Comparison of ENCODE assay signal across 8 cellular contexts in genomic region chr19:35545001-35545854, GRCh38. TPM values are rescaled to one million over a fixed set of nuclear protein-coding genes. Genes with fewer than 3 reads are reported as not detected.
DNase-seq lines count a peak whose midpoint lies in the region; ATAC-seq and TF ChIP-seq lines count a peak whose summit lies in the region.

Gene TMEM147, plus strand, starts transcription at chr19:35545626. Its CDS starts 114 bp downstream, at chr19:35545740.

- no peak for TF ChIP-seq CTCF in CD4-positive, alpha-beta T cell (IDR thresholded peaks at IDR 0.05)
- TF ChIP-seq CTCF in endodermal cell (conservative IDR thresholded peaks at IDR 0.05): no peak

- POLR2A ChIA-PET in CD4-positive, alpha-beta T cell (lab: Charles Lee): interaction anchor here (0.6 kb wide), 1 partner anchor 197 kb away, joined by 3 read pairs; the partner anchor contains the start of gene IGFLR1

- no peaks in the 10 kb centered on the region for H3K9me3 Mint-ChIP-seq in CD4-positive, alpha-beta T cell
- no peaks in the 10 kb centered on the region for H3K9me3 Mint-ChIP-seq in activated CD8-positive, alpha-beta memory T cell treated with anti-CD3 and anti-CD28 coated beads, Interleukin-2, amount 10 ng/mL, durations not matched to agents 7 days and 5 days (ENCODE audit: low read depth)
- H3K9me3 Mint-ChIP-seq in endodermal cell: no peaks in the 10 kb centered on the region

- DNase-seq in CD4-positive, alpha-beta T cell: peak; percentile 45 to 81 (median 64)
- DNase-seq in HT-29 (ENCODE audit: low spot score) (peak; percentile 99), NOMO-1 treated with dmso at 0.1 percent for 144 hours (lab: John Stamatoyannopoulos, UW; ENCODE audit: unreplicated experiment) (peak; percentile 73), endodermal cell (peak; percentile 96)
- peak; percentile 90 for DNase-seq in activated CD8-positive, alpha-beta memory T cell treated with anti-CD3 and anti-CD28 coated beads, Interleukin-2, amount 10 ng/mL, durations not matched to agents 7 days and 5 days
- peak; percentile 72 for DNase-seq in stimulated activated CD8-positive, alpha-beta memory T cell treated with anti-CD3 and anti-CD28 coated beads, Interleukin-15, amount 100 ng/mL, for 24 hours (ENCODE audit: low read depth)

- CTCF ChIA-PET in CD4-positive, alpha-beta T cell (lab: Charles Lee): interaction anchor here (0.6 kb wide), 1 partner anchor 40 kb away, joined by 3 read pairs; no protein-coding TSS in a partner anchor
- CTCF ChIA-PET in activated CD8-positive, alpha-beta memory T cell treated with anti-CD3 and anti-CD28 coated beads, Interleukin-2, amount 10 ng/mL, durations not matched to agents 7 days and 5 days (lab: Charles Lee): interaction anchor here (1.0 to 1.6 kb wide), 2 partner anchors 35 to 275 kb away, joined by 3 to 8 read pairs; no protein-coding TSS in a partner anchor

- intact Hi-C loops in CD4-positive, alpha-beta T cell (cut with DNase I, micrococcal nuclease): loop anchor here (1.0 to 5.0 kb wide), 4 partner anchors 47 to 102 kb away; partner anchors contain the start of genes COX6B1 (in 1 of the 2) and RBM42 (in 1 of the 2)

- peak; percentile 85 for ATAC-seq in CD4-positive, alpha-beta T cell (ENCODE audit: poor library complexity)
- ATAC-seq in GM19452 (IDR thresholded peaks at IDR 0.05; ENCODE audit: unreplicated experiment): peak; percentile 85
- ATAC-seq in activated CD8-positive, alpha-beta memory T cell treated with anti-CD3 and anti-CD28 coated beads, Interleukin-2, amount 10 ng/mL, durations not matched to agents 7 days and 5 days: peak; percentile 90

- peaks cover 14% of the 10 kb centered on the region for H3K36me3 Mint-ChIP-seq in CD4-positive, alpha-beta T cell (ENCODE audit: low read depth)
- H3K36me3 Mint-ChIP-seq in activated CD8-positive, alpha-beta memory T cell treated with anti-CD3 and anti-CD28 coated beads, Interleukin-2, amount 10 ng/mL, durations not matched to agents 7 days and 5 days: peaks cover 3% of the 10 kb centered on the region
- peaks cover 45% of the 10 kb centered on the region for H3K36me3 Mint-ChIP-seq in endodermal cell (ENCODE audit: low read depth)

- peak within 1 kb of the TSS; percentile 64 for H3K27ac ChIP-seq in CD4-positive, alpha-beta T cell (ENCODE audit: low read depth, low read length)
- H3K27ac ChIP-seq in endodermal cell (ENCODE audit: low read depth, low read length) (peak within 1 kb of the TSS; percentile 24), mesodermal cell (ENCODE audit: low read depth, low read length, severe bottlenecking) (peak within 1 kb of the TSS; percentile 50)

- H3K4me3 Mint-ChIP-seq in CD4-positive, alpha-beta T cell: peak within 1 kb of the TSS; percentile 94
- peak within 1 kb of the TSS; percentile 84 for H3K4me3 Mint-ChIP-seq in activated CD8-positive, alpha-beta memory T cell treated with anti-CD3 and anti-CD28 coated beads, Interleukin-2, amount 10 ng/mL, durations not matched to agents 7 days and 5 days
- H3K4me3 Mint-ChIP-seq in endodermal cell: peak within 1 kb of the TSS; percentile 84

- H3K27me3 ChIP-seq in CD4-positive, alpha-beta T cell (ENCODE audit: control insufficient read depth, insufficient read depth, low read length): no peaks in the 10 kb centered on the region
- H3K27me3 ChIP-seq in endodermal cell (ENCODE audit: control insufficient read depth, insufficient read depth, low read length, poor library complexity, severe bottlenecking): no peaks in the 10 kb centered on the region

- H3K4me1 ChIP-seq in endodermal cell (ENCODE audit: control insufficient read depth, insufficient read depth, low read length): peaks cover 10% of the 10 kb centered on the region
- peaks cover 7% of the 10 kb centered on the region for H3K4me1 ChIP-seq in mesodermal cell (ENCODE audit: control insufficient read depth, insufficient read depth, low read length, poor library complexity, severe bottlenecking)

- peak within 1 kb of the TSS; percentile 81 for H3K9ac ChIP-seq in endodermal cell (ENCODE audit: extremely low read depth, low read length, poor library complexity, severe bottlenecking)

- H3K36me3 ChIP-seq in endodermal cell (ENCODE audit: control insufficient read depth, insufficient read depth, low read length) (peaks cover 37% of the 10 kb centered on the region), mesodermal cell (ENCODE audit: control insufficient read depth, insufficient read depth, low read length) (peaks cover 24% of the 10 kb centered on the region)

- no peaks in the 10 kb centered on the region for H3K27me3 Mint-ChIP-seq in CD4-positive, alpha-beta T cell
- no peaks in the 10 kb centered on the region for H3K27me3 Mint-ChIP-seq in activated CD8-positive, alpha-beta memory T cell treated with anti-CD3 and anti-CD28 coated beads, Interleukin-2, amount 10 ng/mL, durations not matched to agents 7 days and 5 days
- no peaks in the 10 kb centered on the region for H3K27me3 Mint-ChIP-seq in endodermal cell (ENCODE audit: insufficient read depth)

- 0% methylated on average over 51 to 85 of the region's 85 CpGs for WGBS in endodermal cell (ENCODE audit: insufficient coverage in 1 of 2, insufficient read length in 1 of 2), 2 experiments
- WGBS in mesodermal cell (ENCODE audit: insufficient coverage in 2 of 2), 2 experiments: 0 to 1% methylated on average over 78 to 80 of the region's 85 CpGs

- H3K4me1 Mint-ChIP-seq in CD4-positive, alpha-beta T cell (ENCODE audit: low read depth): peaks cover 36% of the 10 kb centered on the region
- H3K4me1 Mint-ChIP-seq in activated CD8-positive, alpha-beta memory T cell treated with anti-CD3 and anti-CD28 coated beads, Interleukin-2, amount 10 ng/mL, durations not matched to agents 7 days and 5 days: peaks cover 30% of the 10 kb centered on the region
- H3K4me1 Mint-ChIP-seq in endodermal cell: peaks cover 22% of the 10 kb centered on the region

- H3K4me3 ChIP-seq in endodermal cell (ENCODE audit: low read length) (peak within 1 kb of the TSS; percentile 99), mesodermal cell (ENCODE audit: extremely low read depth, insufficient read depth, low read length, poor library complexity, severe bottlenecking) (peak within 1 kb of the TSS; percentile 90)

- no peaks in the 10 kb centered on the region for H3K9me3 ChIP-seq in CD4-positive, alpha-beta T cell (ENCODE audit: control insufficient read depth, low read length)
- H3K9me3 ChIP-seq in endodermal cell (ENCODE audit: control insufficient read depth, low read length): no peaks in the 10 kb centered on the region
- no peaks in the 10 kb centered on the region for H3K9me3 ChIP-seq in mesodermal cell (ENCODE audit: control insufficient read depth, low read length)

- H3K27ac Mint-ChIP-seq in CD4-positive, alpha-beta T cell: peak within 1 kb of the TSS; percentile 93
- H3K27ac Mint-ChIP-seq in activated CD8-positive, alpha-beta memory T cell treated with anti-CD3 and anti-CD28 coated beads, Interleukin-2, amount 10 ng/mL, durations not matched to agents 7 days and 5 days: peak within 1 kb of the TSS; percentile 84
- H3K27ac Mint-ChIP-seq in endodermal cell: peak within 1 kb of the TSS; percentile 91

RNA-seq across cellular contexts. Expression of gene TMEM147, which starts in this region (rescaled TPM):
- 10 to 100 TPM; 20.3 to 22.0 TPM for total RNA-seq in CD4-positive, alpha-beta T cell
- total RNA-seq in HT-29 (2014; rRNA removed; shearing (Covaris generic)): 184 and 206 TPM in 2 replicates
- total RNA-seq in activated CD8-positive, alpha-beta memory T cell treated with anti-CD3 and anti-CD28 coated beads, Interleukin-2, amount 10 ng/mL, durations not matched to agents 7 days and 5 days: 10 to 100 TPM; 43.6 to 65.3 TPM
- total RNA-seq in endodermal cell: 100 to 1,000 TPM; 109 to 119 TPM
- polyA plus RNA-seq in endodermal cell (2013, experiment 1 of 2): 86.5 TPM
- 87.1 TPM for polyA plus RNA-seq in endodermal cell (2013, experiment 2 of 2)
- 106 TPM for polyA plus RNA-seq in mesodermal cell (2013, experiment 1 of 2)
- 85.0 TPM for polyA plus RNA-seq in mesodermal cell (2013, experiment 2 of 2)

Comparison
In these comparisons a context has a peak if more than half of its experiments do, and no peak if none do; other contexts are left out.
1. Peak in every context shown above with its lines: DNase-seq, ATAC-seq, H3K4me3 ChIP-seq and H3K27ac ChIP-seq.